1 cellular context compared by ENCODE assay signal in the genomic region with DNA sequence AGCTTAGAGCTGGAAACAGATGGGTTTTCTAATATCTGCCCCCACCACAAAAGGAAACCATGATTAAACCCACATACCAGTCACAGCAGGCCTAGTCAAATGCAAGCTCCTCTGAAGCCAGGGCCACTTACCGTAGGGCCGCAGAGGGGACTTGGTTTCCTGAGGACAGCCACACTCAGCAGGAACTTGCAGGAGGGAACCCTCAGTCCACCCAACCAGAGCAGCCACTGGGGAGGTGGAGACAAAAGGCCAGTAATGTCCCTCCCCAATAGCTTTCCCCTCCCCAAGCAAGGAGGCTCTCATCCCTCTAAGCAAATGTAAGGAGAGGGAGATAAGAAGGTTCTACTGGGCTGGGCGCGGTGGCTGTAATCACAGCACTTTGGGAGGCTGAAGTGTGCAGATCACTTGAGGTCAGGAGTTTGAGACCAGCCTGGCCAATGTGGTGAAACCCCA.
TF ChIP-seq lines count a peak whose summit lies in the region.

No MANE protein-coding gene starts in this region.

TF ChIP-seq in GM23338, 12 proteins besides CTCF, POLR2A, EP300 and RAD21 (continued from another document):
- TF ChIP-seq, protein P1, sequence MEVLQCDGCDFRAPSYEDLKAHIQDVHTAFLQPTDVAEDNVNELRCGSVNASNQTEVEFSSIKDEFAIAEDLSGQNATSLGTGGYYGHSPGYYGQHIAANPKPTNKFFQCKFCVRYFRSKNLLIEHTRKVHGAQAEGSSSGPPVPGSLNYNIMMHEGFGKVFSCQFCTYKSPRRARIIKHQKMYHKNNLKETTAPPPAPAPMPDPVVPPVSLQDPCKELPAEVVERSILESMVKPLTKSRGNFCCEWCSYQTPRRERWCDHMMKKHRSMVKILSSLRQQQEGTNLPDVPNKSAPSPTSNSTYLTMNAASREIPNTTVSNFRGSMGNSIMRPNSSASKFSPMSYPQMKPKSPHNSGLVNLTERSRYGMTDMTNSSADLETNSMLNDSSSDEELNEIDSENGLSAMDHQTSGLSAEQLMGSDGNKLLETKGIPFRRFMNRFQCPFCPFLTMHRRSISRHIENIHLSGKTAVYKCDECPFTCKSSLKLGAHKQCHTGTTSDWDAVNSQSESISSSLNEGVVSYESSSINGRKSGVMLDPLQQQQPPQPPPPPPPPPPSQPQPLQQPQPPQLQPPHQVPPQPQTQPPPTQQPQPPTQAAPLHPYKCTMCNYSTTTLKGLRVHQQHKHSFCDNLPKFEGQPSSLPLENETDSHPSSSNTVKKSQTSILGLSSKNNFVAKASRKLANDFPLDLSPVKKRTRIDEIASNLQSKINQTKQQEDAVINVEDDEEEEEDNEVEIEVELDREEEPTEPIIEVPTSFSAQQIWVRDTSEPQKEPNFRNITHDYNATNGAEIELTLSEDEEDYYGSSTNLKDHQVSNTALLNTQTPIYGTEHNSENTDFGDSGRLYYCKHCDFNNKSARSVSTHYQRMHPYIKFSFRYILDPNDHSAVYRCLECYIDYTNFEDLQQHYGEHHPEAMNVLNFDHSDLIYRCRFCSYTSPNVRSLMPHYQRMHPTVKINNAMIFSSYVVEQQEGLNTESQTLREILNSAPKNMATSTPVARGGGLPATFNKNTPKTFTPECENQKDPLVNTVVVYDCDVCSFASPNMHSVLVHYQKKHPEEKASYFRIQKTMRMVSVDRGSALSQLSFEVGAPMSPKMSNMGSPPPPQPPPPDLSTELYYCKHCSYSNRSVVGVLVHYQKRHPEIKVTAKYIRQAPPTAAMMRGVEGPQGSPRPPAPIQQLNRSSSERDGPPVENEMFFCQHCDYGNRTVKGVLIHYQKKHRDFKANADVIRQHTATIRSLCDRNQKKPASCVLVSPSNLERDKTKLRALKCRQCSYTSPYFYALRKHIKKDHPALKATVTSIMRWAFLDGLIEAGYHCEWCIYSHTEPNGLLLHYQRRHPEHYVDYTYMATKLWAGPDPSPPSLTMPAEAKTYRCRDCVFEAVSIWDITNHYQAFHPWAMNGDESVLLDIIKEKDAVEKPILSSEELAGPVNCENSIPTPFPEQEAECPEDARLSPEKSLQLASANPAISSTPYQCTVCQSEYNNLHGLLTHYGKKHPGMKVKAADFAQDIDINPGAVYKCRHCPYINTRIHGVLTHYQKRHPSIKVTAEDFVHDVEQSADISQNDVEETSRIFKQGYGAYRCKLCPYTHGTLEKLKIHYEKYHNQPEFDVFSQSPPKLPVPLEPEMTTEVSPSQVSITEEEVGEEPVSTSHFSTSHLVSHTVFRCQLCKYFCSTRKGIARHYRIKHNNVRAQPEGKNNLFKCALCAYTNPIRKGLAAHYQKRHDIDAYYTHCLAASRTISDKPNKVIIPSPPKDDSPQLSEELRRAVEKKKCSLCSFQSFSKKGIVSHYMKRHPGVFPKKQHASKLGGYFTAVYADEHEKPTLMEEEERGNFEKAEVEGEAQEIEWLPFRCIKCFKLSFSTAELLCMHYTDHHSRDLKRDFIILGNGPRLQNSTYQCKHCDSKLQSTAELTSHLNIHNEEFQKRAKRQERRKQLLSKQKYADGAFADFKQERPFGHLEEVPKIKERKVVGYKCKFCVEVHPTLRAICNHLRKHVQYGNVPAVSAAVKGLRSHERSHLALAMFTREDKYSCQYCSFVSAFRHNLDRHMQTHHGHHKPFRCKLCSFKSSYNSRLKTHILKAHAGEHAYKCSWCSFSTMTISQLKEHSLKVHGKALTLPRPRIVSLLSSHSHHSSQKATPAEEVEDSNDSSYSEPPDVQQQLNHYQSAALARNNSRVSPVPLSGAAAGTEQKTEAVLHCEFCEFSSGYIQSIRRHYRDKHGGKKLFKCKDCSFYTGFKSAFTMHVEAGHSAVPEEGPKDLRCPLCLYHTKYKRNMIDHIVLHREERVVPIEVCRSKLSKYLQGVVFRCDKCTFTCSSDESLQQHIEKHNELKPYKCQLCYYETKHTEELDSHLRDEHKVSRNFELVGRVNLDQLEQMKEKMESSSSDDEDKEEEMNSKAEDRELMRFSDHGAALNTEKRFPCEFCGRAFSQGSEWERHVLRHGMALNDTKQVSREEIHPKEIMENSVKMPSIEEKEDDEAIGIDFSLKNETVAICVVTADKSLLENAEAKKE (CRISPR knock-in tag; IDR thresholded peaks at IDR 0.05) = peak; percentile 46; the same call in 1 of the 2 replicates
- TF ChIP-seq STAT1 (IDR thresholded peaks at IDR 0.05; ENCODE audit: unreplicated experiment) = no peak
- no peak; the same call in 1 of the 2 replicates for TF ChIP-seq NANOG (IDR thresholded peaks at IDR 0.05; ENCODE audit: borderline replicate concordance)
- TF ChIP-seq JUNB (IDR thresholded peaks at IDR 0.05; ENCODE audit: unreplicated experiment) = no peak
- no peak for TF ChIP-seq ZNF331 (CRISPR knock-in tag; IDR thresholded peaks at IDR 0.05; ENCODE audit: low read depth)
- no peak for TF ChIP-seq CREB1 (CRISPR knock-in tag; IDR thresholded peaks at IDR 0.05; ENCODE audit: low read depth)
- TF ChIP-seq, protein P2, sequence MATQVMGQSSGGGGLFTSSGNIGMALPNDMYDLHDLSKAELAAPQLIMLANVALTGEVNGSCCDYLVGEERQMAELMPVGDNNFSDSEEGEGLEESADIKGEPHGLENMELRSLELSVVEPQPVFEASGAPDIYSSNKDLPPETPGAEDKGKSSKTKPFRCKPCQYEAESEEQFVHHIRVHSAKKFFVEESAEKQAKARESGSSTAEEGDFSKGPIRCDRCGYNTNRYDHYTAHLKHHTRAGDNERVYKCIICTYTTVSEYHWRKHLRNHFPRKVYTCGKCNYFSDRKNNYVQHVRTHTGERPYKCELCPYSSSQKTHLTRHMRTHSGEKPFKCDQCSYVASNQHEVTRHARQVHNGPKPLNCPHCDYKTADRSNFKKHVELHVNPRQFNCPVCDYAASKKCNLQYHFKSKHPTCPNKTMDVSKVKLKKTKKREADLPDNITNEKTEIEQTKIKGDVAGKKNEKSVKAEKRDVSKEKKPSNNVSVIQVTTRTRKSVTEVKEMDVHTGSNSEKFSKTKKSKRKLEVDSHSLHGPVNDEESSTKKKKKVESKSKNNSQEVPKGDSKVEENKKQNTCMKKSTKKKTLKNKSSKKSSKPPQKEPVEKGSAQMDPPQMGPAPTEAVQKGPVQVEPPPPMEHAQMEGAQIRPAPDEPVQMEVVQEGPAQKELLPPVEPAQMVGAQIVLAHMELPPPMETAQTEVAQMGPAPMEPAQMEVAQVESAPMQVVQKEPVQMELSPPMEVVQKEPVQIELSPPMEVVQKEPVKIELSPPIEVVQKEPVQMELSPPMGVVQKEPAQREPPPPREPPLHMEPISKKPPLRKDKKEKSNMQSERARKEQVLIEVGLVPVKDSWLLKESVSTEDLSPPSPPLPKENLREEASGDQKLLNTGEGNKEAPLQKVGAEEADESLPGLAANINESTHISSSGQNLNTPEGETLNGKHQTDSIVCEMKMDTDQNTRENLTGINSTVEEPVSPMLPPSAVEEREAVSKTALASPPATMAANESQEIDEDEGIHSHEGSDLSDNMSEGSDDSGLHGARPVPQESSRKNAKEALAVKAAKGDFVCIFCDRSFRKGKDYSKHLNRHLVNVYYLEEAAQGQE (IDR thresholded peaks at IDR 0.05; ENCODE audit: unreplicated experiment) = no peak
- no peak for TF ChIP-seq EZH2 (IDR thresholded peaks at IDR 0.05; ENCODE audit: low read depth, unreplicated experiment)
